34 cellular contexts compared by ENCODE assay signal in genomic region chr11:133366088-133366487, GRCh38.
"Had no signal": no experiment of that assay in that cellular context is flagged by ENCODE, and none has a peak within 500 bp of the region (broad histone marks: within the 10 kb centered on the region; RNA-seq: fewer than 3 reads in every experiment).

No MANE protein-coding gene starts in this region.

- H3K9me3 Mint-ChIP-seq: activated CD4-positive, alpha-beta memory T cell treated with anti-CD3 and anti-CD28 coated beads for 36 hours; activated CD4-positive, alpha-beta T cell treated with anti-CD3 and anti-CD28 coated beads, Interleukin-2, amount 10 ng/mL, durations not matched to agents 24 days and 14 days; activated naive CD4-positive, alpha-beta T cell treated with anti-CD3 and anti-CD28 coated beads for 36 hours; activated naive CD4-positive, alpha-beta T cell treated with anti-CD3 and anti-CD28 coated beads, Interleukin-2, amount 50 U/mL, for 24 hours; activated naive CD8-positive, alpha-beta T cell treated with anti-CD3 and anti-CD28 coated beads for 36 hours; activated T-helper 2 cell treated with anti-CD3 and anti-CD28 coated beads, Interferon-gamma antibody, Interleukin-2, Interleukin-4, amounts not matched to agents 10 μg/mL and 5 μg/mL and 100 μg/mL, durations not matched to agents 14 hours and 24 hours and 36 hours; T-helper 2 cell treated with Interferon-gamma antibody and Interleukin-4, amounts not matched to agents 5 μg/mL and 100 μg/mL, for 36 hours had no signal

- H3K27me3 ChIP-seq: adrenal gland, body of pancreas, colonic mucosa, foreskin keratinocyte, gastrocnemius medialis, heart left ventricle had no signal

- DNase-seq: activated CD4-positive, alpha-beta memory T cell treated with anti-CD3 and anti-CD28 coated beads for 36 hours; activated CD4-positive, alpha-beta T cell treated with anti-CD3 and anti-CD28 coated beads for 36 hours; activated CD4-positive, alpha-beta T cell treated with anti-CD3 and anti-CD28 coated beads, Interleukin-2, amount 10 ng/mL, durations not matched to agents 24 days and 14 days; activated CD4-positive, CD25-positive, alpha-beta regulatory T cell; activated CD4-positive, CD25-positive, alpha-beta regulatory T cell treated with anti-CD3 and anti-CD28 coated beads, Interleukin-2, amount 50 U/mL, for 72 hours; activated CD8-positive, alpha-beta memory T cell treated with anti-CD3 and anti-CD28 coated beads, Interleukin-2, amount 10 ng/mL, durations not matched to agents 7 days and 5 days; activated CD8-positive, alpha-beta memory T cell treated with anti-CD3 and anti-CD28 coated beads, Interleukin-2, amount 50 U/mL, for 4 hours; activated CD8-positive, alpha-beta T cell treated with anti-CD3 and anti-CD28 coated beads, Interleukin-2, amount 10 ng/mL, durations not matched to agents 7 days and 5 days; activated effector memory CD4-positive, alpha-beta T cell treated with anti-CD3 and anti-CD28 coated beads, Interleukin-2, amount 50 U/mL, for 16 hours; activated naive CD4-positive, alpha-beta T cell treated with anti-CD3 and anti-CD28 coated beads for 36 hours; activated naive CD8-positive, alpha-beta T cell treated with anti-CD3 and anti-CD28 coated beads for 36 hours; activated naive CD8-positive, alpha-beta T cell treated with anti-CD3 and anti-CD28 coated beads, Interleukin-2, amount 50 U/mL, for 24 hours; activated T-cell treated with anti-CD3 and anti-CD28 coated beads, Interleukin-2, amount 50 U/mL, for 1 hour; activated T-cell treated with anti-CD3 and anti-CD28 coated beads, Interleukin-2, amount 50 U/mL, for 48 hours; adrenal gland; amygdala; aorta; body of pancreas; caudate nucleus; cerebellar nuclear complex; colonic mucosa; effector CD8-positive, alpha-beta T cell; foreskin keratinocyte; gastrocnemius medialis; glutamatergic neuron; heart left ventricle; T-helper 1 cell; T-helper 17 cell; T1000 had no signal

- H3K27ac ChIP-seq: adrenal gland, body of pancreas, colonic mucosa, epithelial cell of prostate, foreskin keratinocyte, gastrocnemius medialis, heart left ventricle had no signal

- H3K4me1 ChIP-seq: adrenal gland, body of pancreas, colonic mucosa, foreskin keratinocyte, gastrocnemius medialis, heart left ventricle had no signal

- H3K4me1 Mint-ChIP-seq: activated CD4-positive, alpha-beta T cell treated with anti-CD3 and anti-CD28 coated beads for 36 hours; activated CD4-positive, alpha-beta T cell treated with anti-CD3 and anti-CD28 coated beads, Interleukin-2, amount 10 ng/mL, durations not matched to agents 24 days and 14 days; activated CD8-positive, alpha-beta memory T cell treated with anti-CD3 and anti-CD28 coated beads, Interleukin-2, amount 10 ng/mL, durations not matched to agents 7 days and 5 days; activated naive CD4-positive, alpha-beta T cell treated with anti-CD3 and anti-CD28 coated beads, Interleukin-2, amount 50 U/mL, for 24 hours; activated naive CD8-positive, alpha-beta T cell treated with anti-CD3 and anti-CD28 coated beads for 36 hours; activated naive CD8-positive, alpha-beta T cell treated with anti-CD3 and anti-CD28 coated beads, Interleukin-2, amount 50 U/mL, for 24 hours; T-helper 17 cell had no signal

- H3K4me3 Mint-ChIP-seq: activated CD4-positive, alpha-beta memory T cell treated with anti-CD3 and anti-CD28 coated beads for 36 hours; activated CD4-positive, alpha-beta T cell treated with anti-CD3 and anti-CD28 coated beads for 36 hours; activated CD4-positive, alpha-beta T cell treated with anti-CD3 and anti-CD28 coated beads, Interleukin-2, amount 10 ng/mL, durations not matched to agents 24 days and 14 days; activated CD8-positive, alpha-beta memory T cell treated with anti-CD3 and anti-CD28 coated beads, Interleukin-2, amount 10 ng/mL, durations not matched to agents 7 days and 5 days; activated CD8-positive, alpha-beta T cell treated with anti-CD3 and anti-CD28 coated beads, Interleukin-2, amount 10 ng/mL, durations not matched to agents 7 days and 5 days; activated naive CD4-positive, alpha-beta T cell treated with anti-CD3 and anti-CD28 coated beads for 36 hours; activated naive CD4-positive, alpha-beta T cell treated with anti-CD3 and anti-CD28 coated beads, Interleukin-2, amount 50 U/mL, for 24 hours; activated naive CD8-positive, alpha-beta T cell treated with anti-CD3 and anti-CD28 coated beads for 36 hours; activated naive CD8-positive, alpha-beta T cell treated with anti-CD3 and anti-CD28 coated beads, Interleukin-2, amount 50 U/mL, for 24 hours; activated T-helper 1 cell treated with anti-CD3 and anti-CD28 coated beads, Interleukin-12 subunit alpha, Interleukin-12 subunit beta, Interleukin-2, Interleukin-4 antibody, amounts not matched to agents 30 ng/mL and 10 ng/mL and 1 ng/mL, durations not matched to agents 14 hours and 24 hours and 36 hours; T-helper 17 cell; T-helper 2 cell treated with Interferon-gamma antibody and Interleukin-4, amounts not matched to agents 5 μg/mL and 100 μg/mL, for 36 hours had no signal

- H3K27me3 Mint-ChIP-seq: activated CD4-positive, alpha-beta memory T cell treated with anti-CD3 and anti-CD28 coated beads for 36 hours; activated CD4-positive, alpha-beta T cell treated with anti-CD3 and anti-CD28 coated beads, Interleukin-2, amount 10 ng/mL, durations not matched to agents 24 days and 14 days; activated CD8-positive, alpha-beta memory T cell treated with anti-CD3 and anti-CD28 coated beads, Interleukin-2, amount 10 ng/mL, durations not matched to agents 7 days and 5 days; activated naive CD4-positive, alpha-beta T cell treated with anti-CD3 and anti-CD28 coated beads, Interleukin-2, amount 50 U/mL, for 24 hours; activated naive CD8-positive, alpha-beta T cell treated with anti-CD3 and anti-CD28 coated beads for 36 hours; activated naive CD8-positive, alpha-beta T cell treated with anti-CD3 and anti-CD28 coated beads, Interleukin-2, amount 50 U/mL, for 24 hours; T-helper 17 cell had no signal

- ATAC-seq: activated CD4-positive, alpha-beta T cell treated with anti-CD3 and anti-CD28 coated beads for 36 hours; activated CD8-positive, alpha-beta memory T cell treated with anti-CD3 and anti-CD28 coated beads, Interleukin-2, amount 10 ng/mL, durations not matched to agents 7 days and 5 days; activated CD8-positive, alpha-beta T cell treated with anti-CD3 and anti-CD28 coated beads, Interleukin-2, amount 10 ng/mL, durations not matched to agents 7 days and 5 days; activated naive CD8-positive, alpha-beta T cell treated with anti-CD3 and anti-CD28 coated beads, Interleukin-2, amount 50 U/mL, for 24 hours; body of pancreas; foreskin keratinocyte; gastrocnemius medialis; heart left ventricle; T-helper 17 cell had no signal

- H3K4me3 ChIP-seq: adrenal gland, body of pancreas, colonic mucosa, gastrocnemius medialis, heart left ventricle had no signal

- H3K9me3 ChIP-seq: adrenal gland, body of pancreas, colonic mucosa, gastrocnemius medialis, heart left ventricle had no signal

- H3K36me3 Mint-ChIP-seq: activated CD4-positive, alpha-beta memory T cell treated with anti-CD3 and anti-CD28 coated beads for 36 hours; activated CD8-positive, alpha-beta memory T cell treated with anti-CD3 and anti-CD28 coated beads, Interleukin-2, amount 10 ng/mL, durations not matched to agents 7 days and 5 days; activated naive CD4-positive, alpha-beta T cell treated with anti-CD3 and anti-CD28 coated beads, Interleukin-2, amount 50 U/mL, for 24 hours; activated naive CD8-positive, alpha-beta T cell treated with anti-CD3 and anti-CD28 coated beads for 36 hours had no signal

- H3K27ac Mint-ChIP-seq: activated CD4-positive, alpha-beta memory T cell treated with anti-CD3 and anti-CD28 coated beads for 36 hours; activated CD4-positive, alpha-beta T cell treated with anti-CD3 and anti-CD28 coated beads for 36 hours; activated CD4-positive, alpha-beta T cell treated with anti-CD3 and anti-CD28 coated beads, Interleukin-2, amount 10 ng/mL, durations not matched to agents 24 days and 14 days; activated CD8-positive, alpha-beta memory T cell treated with anti-CD3 and anti-CD28 coated beads, Interleukin-2, amount 10 ng/mL, durations not matched to agents 7 days and 5 days; activated CD8-positive, alpha-beta T cell treated with anti-CD3 and anti-CD28 coated beads, Interleukin-2, amount 10 ng/mL, durations not matched to agents 7 days and 5 days; activated naive CD4-positive, alpha-beta T cell treated with anti-CD3 and anti-CD28 coated beads for 36 hours; activated naive CD4-positive, alpha-beta T cell treated with anti-CD3 and anti-CD28 coated beads, Interleukin-2, amount 50 U/mL, for 24 hours; activated naive CD8-positive, alpha-beta T cell treated with anti-CD3 and anti-CD28 coated beads for 36 hours; activated naive CD8-positive, alpha-beta T cell treated with anti-CD3 and anti-CD28 coated beads, Interleukin-2, amount 50 U/mL, for 24 hours; activated T-helper 1 cell treated with anti-CD3 and anti-CD28 coated beads, Interleukin-12 subunit alpha, Interleukin-12 subunit beta, Interleukin-2, Interleukin-4 antibody, amounts not matched to agents 30 ng/mL and 10 ng/mL and 1 ng/mL, durations not matched to agents 14 hours and 24 hours and 36 hours; activated T-helper 2 cell treated with anti-CD3 and anti-CD28 coated beads, Interferon-gamma antibody, Interleukin-2, Interleukin-4, amounts not matched to agents 10 μg/mL and 5 μg/mL and 100 μg/mL, durations not matched to agents 14 hours and 24 hours and 36 hours; T-helper 17 cell; T-helper 2 cell treated with Interferon-gamma antibody and Interleukin-4, amounts not matched to agents 5 μg/mL and 100 μg/mL, for 36 hours had no signal

- H3K36me3 ChIP-seq: adrenal gland, colonic mucosa, gastrocnemius medialis, heart left ventricle had no signal
